1 cellular context compared by ENCODE assay signal in genomic region chr22:37198290-37199102, GRCh38.
TF ChIP-seq lines count a peak whose summit lies in the region.

No MANE protein-coding gene starts in this region.

TF ChIP-seq in HEK293, 187 proteins besides CTCF, POLR2A, EP300 and RAD21 (continued from another document):
- TF ChIP-seq ZBTB11 (tag by site-specific recombination; conservative IDR thresholded peaks at IDR 0.05; ENCODE audit: low read depth) (no peak), ZNF155 (tag by site-specific recombination; IDR thresholded peaks at IDR 0.05) (no peak), ZSCAN5A (tag by site-specific recombination; IDR thresholded peaks at IDR 0.05) (no peak), ZNF488 (tag by site-specific recombination; IDR thresholded peaks at IDR 0.05) (no peak), ZNF121 (tag by site-specific recombination; IDR thresholded peaks at IDR 0.05) (peak; percentile 61; the same call in 1 of the 2 replicates), PRDM6 (tag by site-specific recombination; IDR thresholded peaks at IDR 0.05) (no peak), ZNF785 (tag by site-specific recombination; IDR thresholded peaks at IDR 0.05) (no peak)
